In genomic region chr9:133594310-133594709, GRCh38 we compare ENCODE assay signal across 22 cellular contexts. TPM values are rescaled to one million over a fixed set of nuclear protein-coding genes. Genes with fewer than 3 reads are reported as not detected.
DNase-seq lines count a peak whose midpoint lies in the region; ATAC-seq, FAIRE-seq and TF ChIP-seq lines count a peak whose summit lies in the region.
"Had no signal": no experiment of that assay in that cellular context is flagged by ENCODE, and none has a peak within 500 bp of the region (broad histone marks: within the 10 kb centered on the region; RNA-seq: fewer than 3 reads in every experiment).

No MANE protein-coding gene starts in this region.

- H3K36me3 ChIP-seq in HepG2 (replicated peaks in 1 of 2; ENCODE audit: control insufficient read depth in 1 of 2, insufficient read depth in 2 of 2, low read length in 2 of 2) (no peaks in the 10 kb centered on the region), right lobe of liver (no peaks in the 10 kb centered on the region), OCI-LY7 (ENCODE audit: insufficient read depth, low read length) (no peaks in the 10 kb centered on the region)

- H3K4me3 Mint-ChIP-seq in endothelial cell (ENCODE audit: unreplicated experiment), result no peak overlapping the region
- H3K4me3 Mint-ChIP-seq: CD14-positive monocyte; CD4-positive, alpha-beta T cell; CD8-positive, alpha-beta memory T cell had no signal

- H3K27me3 ChIP-seq in HepG2 (ENCODE audit: control insufficient read depth in 1 of 2, insufficient read depth in 2 of 2, low read length in 2 of 2) (peaks cover 2 to 40% of the 10 kb centered on the region in 2 experiments; a peak in 4 of 5 replicates), right lobe of liver (no peaks in the 10 kb centered on the region)
- H3K27me3 ChIP-seq: BE2C; BLaER1 treated with 17β-estradiol and CSF1 and Interleukin-3, amounts not matched to agents 10 nM and 100 nM had no signal

- H2AFZ ChIP-seq in HepG2 (ENCODE audit: low read length) (no peak overlapping the region), OCI-LY7 (ENCODE audit: low read length) (no peak overlapping the region)

- H3K4me1 ChIP-seq in HepG2 (ENCODE audit: insufficient read depth, low read length), result no peaks in the 10 kb centered on the region
- no peaks in the 10 kb centered on the region for H3K4me1 ChIP-seq in right lobe of liver
- H3K4me1 ChIP-seq in OCI-LY7 (ENCODE audit: insufficient read depth, low read length, poor library complexity, severe bottlenecking), result no peaks in the 10 kb centered on the region
- H3K4me1 ChIP-seq: A549, BE2C had no signal

- TF ChIP-seq EP300 in HepG2 (IDR thresholded peaks at IDR 0.05; ENCODE audit: low read depth in 2 of 2, low read length in 2 of 2) (no peak), HepG2 (CRISPR knock-in tag; IDR thresholded peaks at IDR 0.05; ENCODE audit: borderline replicate concordance) (no peak)

- WGBS in HepG2 (ENCODE audit: low lambda C conversion rate), result 44% methylated on average over 2 of the region's 2 CpGs
- WGBS in right lobe of liver (ENCODE audit: insufficient coverage, low coverage, low lambda C conversion rate, missing lambda C conversion rate), result no CpG with 5 or more reads among the region's 2 CpGs

- H3K27ac Mint-ChIP-seq in endothelial cell (ENCODE audit: unreplicated experiment), result peak overlapping the region; percentile 52
- H3K27ac Mint-ChIP-seq: CD14-positive monocyte; CD4-positive, alpha-beta T cell; CD8-positive, alpha-beta memory T cell had no signal

- in situ Hi-C loops in HepG2 (cut with HindIII; ENCODE audit: extremely low pct_ligation_motif_present, low pct_unique_long_range_greater_than_20kb), result no loop called here

- POLR2A ChIA-PET in HepG2 (lab: Yijun Ruan, JAX), result no interaction called here
- POLR2A ChIA-PET in OCI-LY7 (lab: Charles Lee), result no interaction called here

- no peaks in the 10 kb centered on the region for H3K79me2 ChIP-seq in HepG2 (ENCODE audit: insufficient read depth, low read length)
- H3K79me2 ChIP-seq in OCI-LY7 (ENCODE audit: insufficient read depth, low read depth, low read length), result no peaks in the 10 kb centered on the region

- no peak for TF ChIP-seq CTCF in HepG2 (CRISPR knock-in tag; IDR thresholded peaks at IDR 0.05)
- TF ChIP-seq CTCF in right lobe of liver (IDR thresholded peaks at IDR 0.05), result no peak
- peak; percentile 50 for TF ChIP-seq CTCF in OCI-LY7 (conservative IDR thresholded peaks at IDR 0.05; ENCODE audit: low read length)
- TF ChIP-seq CTCF in endothelial cell (IDR thresholded peaks at IDR 0.05; ENCODE audit: unreplicated experiment), result no peak

- peaks cover 10% of the 10 kb centered on the region for H3K9me3 Mint-ChIP-seq in endothelial cell (ENCODE audit: unreplicated experiment)

- ATAC-seq in HepG2, result no peak
- no peak for ATAC-seq in right lobe of liver
- ATAC-seq in GM18517 (IDR thresholded peaks at IDR 0.05; ENCODE audit: unreplicated experiment), result no peak
- ATAC-seq: A549 had no signal

- CTCF ChIA-PET in HepG2 (lab: Yijun Ruan, JAX; ENCODE audit: low intra/inter-chr PET ratio, low total read pairs) (no interaction called here), OCI-LY7 (lab: Charles Lee; ENCODE audit: unreplicated experiment) (no interaction called here)

- DNase-seq in HepG2 (ENCODE audit: low spot score), result no peak
- DNase-seq in right lobe of liver, result no peak
- no peak for DNase-seq in OCI-LY7 (ENCODE audit: low spot score)
- DNase-seq in endothelial cell (ENCODE audit: low spot score), result no peak
- no peak for DNase-seq in hepatic stellate cell (ENCODE audit: low spot score)
- DNase-seq: 8988T; ACHN; AML-193; BE2C; CD4-positive, alpha-beta T cell; CD8-positive, alpha-beta memory T cell; DMS 273 treated with DMSO at 0.1 percent for 48 hours; DND-41; GOT3; H7; HCEC 1CT had no signal

- H3K27ac ChIP-seq in HepG2 (ENCODE audit: extremely low read length, insufficient read depth, low read length) (no peak overlapping the region), right lobe of liver (no peak overlapping the region), OCI-LY7 (ENCODE audit: low read depth, low read length, poor library complexity, severe bottlenecking) (no peak overlapping the region)
- H3K27ac ChIP-seq: A549; BLaER1 treated with 17β-estradiol and CSF1 and Interleukin-3, amounts not matched to agents 10 nM and 100 nM had no signal

- H4K20me1 ChIP-seq in HepG2 (ENCODE audit: insufficient read depth, low read length) (no peaks in the 10 kb centered on the region), OCI-LY7 (ENCODE audit: insufficient read depth, low read length) (no peaks in the 10 kb centered on the region)

- H3K36me3 Mint-ChIP-seq in endothelial cell (ENCODE audit: low read depth, unreplicated experiment), result peaks cover 9% of the 10 kb centered on the region
- H3K36me3 Mint-ChIP-seq: CD14-positive monocyte had no signal

- H3K9ac ChIP-seq in HepG2 (ENCODE audit: insufficient read depth, low read depth, low read length), result no peak overlapping the region
- H3K9ac ChIP-seq: BLaER1 treated with 17β-estradiol and CSF1 and Interleukin-3, amounts not matched to agents 10 nM and 100 nM had no signal

- TF ChIP-seq POLR2A in HepG2 (IDR thresholded peaks at IDR 0.05; ENCODE audit: insufficient read depth in 1 of 2, low read depth in 2 of 2, low read length in 2 of 2) (no peak), right lobe of liver (IDR thresholded peaks at IDR 0.05) (no peak)

- TF ChIP-seq RAD21 in HepG2 (CRISPR knock-in tag; IDR thresholded peaks at IDR 0.05), result no peak

- no peak overlapping the region for H3K4me2 ChIP-seq in HepG2 (ENCODE audit: low read depth, low read length)
- H3K4me2 ChIP-seq in OCI-LY7 (ENCODE audit: low read length), result no peak overlapping the region
- H3K4me2 ChIP-seq: A549; BLaER1 treated with 17β-estradiol and CSF1 and Interleukin-3, amounts not matched to agents 10 nM and 100 nM had no signal

- peaks cover 9% of the 10 kb centered on the region for H3K27me3 Mint-ChIP-seq in endothelial cell (ENCODE audit: unreplicated experiment)
- H3K27me3 Mint-ChIP-seq: CD4-positive, alpha-beta T cell had no signal

- no peaks in the 10 kb centered on the region for H3K4me1 Mint-ChIP-seq in endothelial cell (ENCODE audit: unreplicated experiment)
- H3K4me1 Mint-ChIP-seq: CD14-positive monocyte; CD8-positive, alpha-beta memory T cell had no signal

- no peak for FAIRE-seq in HepG2 (lab: Jason Lieb, UNC)
- FAIRE-seq: A549, D721Med, G401.6 had no signal

- H3K4me3 ChIP-seq in HepG2 (replicated peaks in 1 of 3; ENCODE audit: insufficient read depth in 1 of 3, low read depth in 2 of 3, low read length in 3 of 3), result no peak overlapping the region
- H3K4me3 ChIP-seq in right lobe of liver, result no peak overlapping the region
- no peak overlapping the region for H3K4me3 ChIP-seq in OCI-LY7 (ENCODE audit: low read depth, low read length, poor library complexity, severe bottlenecking)
- H3K4me3 ChIP-seq: A549; BLaER1 treated with 17β-estradiol and CSF1 and Interleukin-3, amounts not matched to agents 10 nM and 100 nM had no signal

- no peaks in the 10 kb centered on the region for H3K9me2 ChIP-seq in OCI-LY7 (ENCODE audit: insufficient read depth, low read length)

- peaks cover 21% of the 10 kb centered on the region for H3K9me3 ChIP-seq in HepG2 (ENCODE audit: low read length)
- H3K9me3 ChIP-seq in right lobe of liver, result no peaks in the 10 kb centered on the region
- H3K9me3 ChIP-seq in OCI-LY7 (ENCODE audit: low read length), result peaks cover 19% of the 10 kb centered on the region

- no TSS peak for BruUV-seq in HepG2 (replicated peaks; lab: Mats Ljungman, UMichigan)
- BruUV-seq in OCI-LY7 (replicated peaks; lab: Mats Ljungman, UMichigan), result no TSS peak

- intact Hi-C loops in HepG2 (cut with micrococcal nuclease; ENCODE audit: unreplicated experiment), result no loop called here
- intact Hi-C loops in right lobe of liver (cut with DNase I), result no loop called here
- intact Hi-C loops in OCI-LY7 (cut with micrococcal nuclease; ENCODE audit: unreplicated experiment), result no loop called here

RNA-seq across cellular contexts. Expression of gene FAM163B, which starts 14.9 kb away (rescaled TPM):
- not detected in 2 replicates for total RNA-seq in HepG2 (2016; rRNA removed; fragmentation: Illumina TruSeq; extraction: Trizol)
- total RNA-seq in HepG2 (2016; cell fraction: cytosol; rRNA removed; fragmentation: Illumina TruSeq; extraction: Trizol; ENCODE audit: low read depth), result not detected in 2 replicates
- total RNA-seq in HepG2 (2016; cell fraction: insoluble cytoplasmic fraction; rRNA removed; fragmentation: Illumina TruSeq; extraction: Trizol), result not detected in 2 replicates
- not detected in 2 replicates for total RNA-seq in HepG2 (2016; cell fraction: membrane; rRNA removed; fragmentation: Illumina TruSeq; extraction: Trizol)
- not detected in 2 replicates for total RNA-seq in HepG2 (2016; cell fraction: nucleus; rRNA removed; fragmentation: Illumina TruSeq; extraction: Trizol)
- not detected in 2 replicates for polyA plus RNA-seq in HepG2 (2011; rRNA removed)
- not detected in 2 replicates for polyA plus RNA-seq in HepG2 (2011; cell fraction: cytosol; rRNA removed)
- not detected in 2 replicates for polyA plus RNA-seq in HepG2 (2011; cell fraction: nucleus; rRNA removed)
- polyA plus RNA-seq in HepG2 (2012), result not detected in 2 replicates
- polyA plus RNA-seq in HepG2 (2016; cell fraction: cytosol; fragmentation: Illumina TruSeq; extraction: Trizol; ENCODE audit: low read depth), result not detected in 2 replicates
- polyA plus RNA-seq in HepG2 (2016; cell fraction: insoluble cytoplasmic fraction; fragmentation: Illumina TruSeq; extraction: Trizol; ENCODE audit: low read depth), result not detected in 2 replicates
- not detected in 2 replicates for polyA plus RNA-seq in HepG2 (2016; cell fraction: membrane; fragmentation: Illumina TruSeq; extraction: Trizol; ENCODE audit: low read depth)
- not detected in 2 replicates for polyA plus RNA-seq in HepG2 (2016; cell fraction: nucleus; fragmentation: Illumina TruSeq; extraction: Trizol; ENCODE audit: insufficient read depth, low read depth)
- not detected in 2 replicates for polyA minus RNA-seq in HepG2 (2011; rRNA and poly(A)+ RNA removed; ENCODE audit: low replicate concordance)
- not detected in 2 replicates for polyA minus RNA-seq in HepG2 (2011; cell fraction: cytosol; rRNA and poly(A)+ RNA removed)
- polyA minus RNA-seq in HepG2 (2011; cell fraction: nucleus; rRNA and poly(A)+ RNA removed), result not detected in 2 replicates
- 1 to 10 TPM; 1.6 to 5.8 (median 3.0) TPM for total RNA-seq in right lobe of liver
- 7.8 and 8.9 TPM in 2 replicates for total RNA-seq in OCI-LY7 (2014; rRNA removed; shearing (Covaris generic))
- total RNA-seq in OCI-LY7 (2022), result 2.6 and 3.6 TPM in 2 replicates
- not detected for total RNA-seq in endothelial cell (ENCODE audit: unreplicated experiment)
- total RNA-seq: CD4-positive, alpha-beta T cell; CD8-positive, alpha-beta memory T cell had no signal
- polyA plus RNA-seq: A549; CD14-positive monocyte; CD8-positive, alpha-beta memory T cell had no signal

RNA-seq across cellular contexts. Expression of gene DBH, which starts 41.9 kb away (rescaled TPM):
- total RNA-seq in HepG2 (2016; rRNA removed; fragmentation: Illumina TruSeq; extraction: Trizol) (not detected in 2 replicates), right lobe of liver (10 to 100 TPM in 1 of 6 experiments, 1 to 10 TPM in 5; 1.2 to 12.9 (median 5.7) TPM), OCI-LY7 (2022) (not detected in 2 replicates), endothelial cell (ENCODE audit: unreplicated experiment) (0.08 TPM)
- total RNA-seq in HepG2 (2016; cell fraction: cytosol; rRNA removed; fragmentation: Illumina TruSeq; extraction: Trizol; ENCODE audit: low read depth), result not detected in 2 replicates
- total RNA-seq in HepG2 (2016; cell fraction: insoluble cytoplasmic fraction; rRNA removed; fragmentation: Illumina TruSeq; extraction: Trizol), result not detected in 2 replicates
- total RNA-seq in HepG2 (2016; cell fraction: membrane; rRNA removed; fragmentation: Illumina TruSeq; extraction: Trizol), result not detected in 2 replicates
- not detected in 2 replicates for total RNA-seq in HepG2 (2016; cell fraction: nucleus; rRNA removed; fragmentation: Illumina TruSeq; extraction: Trizol)
- not detected in 2 replicates for polyA plus RNA-seq in HepG2 (2011; rRNA removed)
- polyA plus RNA-seq in HepG2 (2011; cell fraction: cytosol; rRNA removed), result not detected in 2 replicates
- not detected in 2 replicates for polyA plus RNA-seq in HepG2 (2011; cell fraction: nucleus; rRNA removed)
- 1.5 and 1.6 TPM in 2 replicates for polyA plus RNA-seq in HepG2 (2012)
- polyA plus RNA-seq in HepG2 (2016; cell fraction: cytosol; fragmentation: Illumina TruSeq; extraction: Trizol; ENCODE audit: low read depth), result not detected in 2 replicates
- polyA plus RNA-seq in HepG2 (2016; cell fraction: insoluble cytoplasmic fraction; fragmentation: Illumina TruSeq; extraction: Trizol; ENCODE audit: low read depth), result not detected in 2 replicates
- polyA plus RNA-seq in HepG2 (2016; cell fraction: membrane; fragmentation: Illumina TruSeq; extraction: Trizol; ENCODE audit: low read depth), result not detected in 2 replicates
- polyA plus RNA-seq in HepG2 (2016; cell fraction: nucleus; fragmentation: Illumina TruSeq; extraction: Trizol; ENCODE audit: insufficient read depth, low read depth), result not detected in 2 replicates
- not detected in 2 replicates for polyA minus RNA-seq in HepG2 (2011; rRNA and poly(A)+ RNA removed; ENCODE audit: low replicate concordance)
- not detected in 2 replicates for polyA minus RNA-seq in HepG2 (2011; cell fraction: cytosol; rRNA and poly(A)+ RNA removed)
- not detected in 2 replicates for polyA minus RNA-seq in HepG2 (2011; cell fraction: nucleus; rRNA and poly(A)+ RNA removed)
- not detected in 2 replicates for total RNA-seq in OCI-LY7 (2014; rRNA removed; shearing (Covaris generic))
- total RNA-seq: CD8-positive, alpha-beta memory T cell had no signal
- polyA plus RNA-seq: A549; CD14-positive monocyte; CD8-positive, alpha-beta memory T cell had no signal

RNA-seq across cellular contexts. Expression of gene ADAMTSL2, which starts 59.8 kb away (rescaled TPM):
- total RNA-seq in HepG2 (2016; rRNA removed; fragmentation: Illumina TruSeq; extraction: Trizol) (1.0 and 3.8 TPM in 2 replicates), right lobe of liver (10 to 100 TPM in 3 of 6 experiments, 1 to 10 TPM in 3; 9.2 to 24.8 (median 12.7) TPM), OCI-LY7 (2022) (not detected in 2 replicates), endothelial cell (ENCODE audit: unreplicated experiment) (5.9 TPM)
- total RNA-seq in HepG2 (2016; cell fraction: cytosol; rRNA removed; fragmentation: Illumina TruSeq; extraction: Trizol; ENCODE audit: low read depth), result 0.35 and 0.61 TPM in 2 replicates
- 0.86 and 3.7 TPM in 2 replicates for total RNA-seq in HepG2 (2016; cell fraction: insoluble cytoplasmic fraction; rRNA removed; fragmentation: Illumina TruSeq; extraction: Trizol)
- total RNA-seq in HepG2 (2016; cell fraction: membrane; rRNA removed; fragmentation: Illumina TruSeq; extraction: Trizol), result 0.99 and 1.1 TPM in 2 replicates
- total RNA-seq in HepG2 (2016; cell fraction: nucleus; rRNA removed; fragmentation: Illumina TruSeq; extraction: Trizol), result 3.9 and 4.8 TPM in 2 replicates
- 1.8 and 1.9 TPM in 2 replicates for polyA plus RNA-seq in HepG2 (2011; rRNA removed)
- polyA plus RNA-seq in HepG2 (2011; cell fraction: cytosol; rRNA removed), result 1.2 and 1.7 TPM in 2 replicates
- 4.8 and 6.6 TPM in 2 replicates for polyA plus RNA-seq in HepG2 (2011; cell fraction: nucleus; rRNA removed)
- polyA plus RNA-seq in HepG2 (2012), result 0.43 and 1.1 TPM in 2 replicates
- 0.33 and 0.43 TPM in 2 replicates for polyA plus RNA-seq in HepG2 (2016; cell fraction: cytosol; fragmentation: Illumina TruSeq; extraction: Trizol; ENCODE audit: low read depth)
- 0.77 and 1.1 TPM in 2 replicates for polyA plus RNA-seq in HepG2 (2016; cell fraction: insoluble cytoplasmic fraction; fragmentation: Illumina TruSeq; extraction: Trizol; ENCODE audit: low read depth)
- polyA plus RNA-seq in HepG2 (2016; cell fraction: membrane; fragmentation: Illumina TruSeq; extraction: Trizol; ENCODE audit: low read depth), result 0.61 and 0.78 TPM in 2 replicates
- polyA plus RNA-seq in HepG2 (2016; cell fraction: nucleus; fragmentation: Illumina TruSeq; extraction: Trizol; ENCODE audit: insufficient read depth, low read depth), result 6.6 and 7.1 TPM in 2 replicates
- polyA minus RNA-seq in HepG2 (2011; rRNA and poly(A)+ RNA removed; ENCODE audit: low replicate concordance), result 4.1 TPM in 1 of 2 replicates, not detected in the other
- polyA minus RNA-seq in HepG2 (2011; cell fraction: cytosol; rRNA and poly(A)+ RNA removed), result 0.70 and 1.3 TPM in 2 replicates
- 0.87 and 1.2 TPM in 2 replicates for polyA minus RNA-seq in HepG2 (2011; cell fraction: nucleus; rRNA and poly(A)+ RNA removed)
- total RNA-seq in OCI-LY7 (2014; rRNA removed; shearing (Covaris generic)), result 0.88 and 1.0 TPM in 2 replicates
- total RNA-seq: CD8-positive, alpha-beta memory T cell had no signal
- polyA plus RNA-seq: A549; CD14-positive monocyte; CD8-positive, alpha-beta memory T cell had no signal
